In genomic region chr19:10106100-10106936, GRCh38 we compare ENCODE assay signal across 1 cellular context.
TF ChIP-seq lines count a peak whose summit lies in the region.

Gene PPAN (plus strand): TSS chr19:10106362. CDS start chr19:10106395, 33 bp downstream.

TF ChIP-seq in GM12878, 131 proteins besides CTCF, POLR2A, EP300 and RAD21 (continued from another document and continues in another):
- TF ChIP-seq REST (IDR thresholded peaks at IDR 0.05; ENCODE audit: low read depth, low read length), result no peak
- TF ChIP-seq ETV6 (conservative IDR thresholded peaks at IDR 0.05 in 1 of 2, IDR thresholded peaks at IDR 0.05 in 1 of 2; ENCODE audit: borderline replicate concordance in 1 of 2, low read depth in 1 of 2), result no peak
- TF ChIP-seq KDM1A (IDR thresholded peaks at IDR 0.05; ENCODE audit: borderline replicate concordance), result no peak
- peak; percentile 74 for TF ChIP-seq CHD2 (IDR thresholded peaks at IDR 0.05; ENCODE audit: borderline replicate concordance, low read depth, low read length)
- TF ChIP-seq MLLT1 (IDR thresholded peaks at IDR 0.05), result no peak
- TF ChIP-seq MTA2 (IDR thresholded peaks at IDR 0.05; ENCODE audit: low read depth), result no peak
- TF ChIP-seq NRF1 (conservative IDR thresholded peaks at IDR 0.05; ENCODE audit: low read depth, low read length), result peak; percentile 76
- TF ChIP-seq ZNF24 (IDR thresholded peaks at IDR 0.05), result no peak
- no peak for TF ChIP-seq IRF5 (IDR thresholded peaks at IDR 0.05; ENCODE audit: borderline replicate concordance)
- no peak for TF ChIP-seq CEBPB (IDR thresholded peaks at IDR 0.05; ENCODE audit: borderline replicate concordance in 1 of 2, low read depth in 2 of 2, low read length in 2 of 2)
- TF ChIP-seq WRNIP1 (IDR thresholded peaks at IDR 0.05; ENCODE audit: borderline replicate concordance, low read depth, low read length), result no peak
- 0 out of 3 replicates have a peak, but pooled peaks of 1 of the 2 experiments have one; percentile 16 for TF ChIP-seq EGR1 (IDR thresholded peaks at IDR 0.05; ENCODE audit: borderline replicate concordance in 1 of 2, low read depth in 2 of 2, low read length in 2 of 2)
- no peak for TF ChIP-seq HSF1 (IDR thresholded peaks at IDR 0.05; ENCODE audit: low read depth, low read length)
- TF ChIP-seq FOS (IDR thresholded peaks at IDR 0.05; ENCODE audit: borderline replicate concordance, extremely low read depth, insufficient read length), result no peak
- no peak; the same call in 1 of the 2 replicates for TF ChIP-seq FOXK2 (IDR thresholded peaks at IDR 0.05)
- no peak for TF ChIP-seq RB1 (IDR thresholded peaks at IDR 0.05; ENCODE audit: borderline replicate concordance)
- no peak for TF ChIP-seq NFXL1 (IDR thresholded peaks at IDR 0.05; ENCODE audit: borderline replicate concordance)
- TF ChIP-seq ZBTB4 (CRISPR knock-in tag; IDR thresholded peaks at IDR 0.05), result no peak
- no peak for TF ChIP-seq NFIC (IDR thresholded peaks at IDR 0.05; ENCODE audit: low read depth, low read length)
- no peak for TF ChIP-seq E2F8 (IDR thresholded peaks at IDR 0.05; ENCODE audit: low read depth, partially characterized antibody)
- no peak for TF ChIP-seq KAT2A (conservative IDR thresholded peaks at IDR 0.05; ENCODE audit: control insufficient read depth, low read depth, low read length)
- TF ChIP-seq GABPA (IDR thresholded peaks at IDR 0.05; ENCODE audit: low read depth), result peak; percentile 95
- 0 out of 2 replicates have a peak, but pooled peaks have one; percentile 43 for TF ChIP-seq EED (IDR thresholded peaks at IDR 0.05; ENCODE audit: low read depth)
- TF ChIP-seq RUNX3 (IDR thresholded peaks at IDR 0.05; ENCODE audit: low read length), result no peak; the same call in 1 of the 2 replicates
- TF ChIP-seq ZNF592 (IDR thresholded peaks at IDR 0.05), result no peak
- TF ChIP-seq BMI1 (IDR thresholded peaks at IDR 0.05; ENCODE audit: borderline replicate concordance), result peak; percentile 99
- TF ChIP-seq CREB1 (IDR thresholded peaks at IDR 0.05; ENCODE audit: low read depth), result peak; percentile 96
- no peak for TF ChIP-seq IKZF2 (IDR thresholded peaks at IDR 0.05)
- TF ChIP-seq SPI1 (IDR thresholded peaks at IDR 0.05; ENCODE audit: borderline replicate concordance, insufficient read depth, low read depth, low read length), result no peak
- peak; percentile 23 for TF ChIP-seq PBX3 (IDR thresholded peaks at IDR 0.05; ENCODE audit: insufficient replicate concordance, low read depth, low read length)
- TF ChIP-seq NFYA (IDR thresholded peaks at IDR 0.05; ENCODE audit: borderline replicate concordance, low read depth, low read length), result no peak
- no peak; the same call in 1 of the 2 replicates for TF ChIP-seq ZBED1 (IDR thresholded peaks at IDR 0.05; ENCODE audit: borderline replicate concordance)
